8 cellular contexts compared by ENCODE assay signal in the genomic region with DNA sequence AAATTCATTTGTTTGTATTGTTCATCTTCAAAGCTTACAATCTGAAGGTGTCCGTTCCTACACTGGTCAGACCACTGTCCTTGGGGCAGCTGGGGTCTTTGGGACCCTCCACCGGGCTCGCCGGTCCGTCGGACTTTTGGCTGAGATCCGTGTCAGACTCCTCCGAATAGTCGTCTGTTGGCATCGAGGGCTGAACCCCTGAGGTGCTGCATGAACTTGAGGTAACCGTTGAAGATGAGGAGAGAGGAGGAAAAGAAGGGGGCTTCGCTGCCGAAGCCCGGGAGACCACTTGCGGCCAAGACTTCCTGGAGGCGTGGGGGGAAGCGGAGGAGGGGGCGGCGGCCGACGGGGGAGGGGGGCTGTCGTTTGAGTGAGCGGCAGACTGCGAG.
A peak's percentile ranks its signal among the peaks of the same experiment; 100 is the strongest.
DNase-seq lines count a peak whose midpoint lies in the region; ATAC-seq and TF ChIP-seq lines count a peak whose summit lies in the region.

No MANE protein-coding gene starts in this region.

- no peak overlapping the region for H2BK5ac ChIP-seq in mesendoderm (ENCODE audit: low read length)

- H3K23ac ChIP-seq in mesendoderm (ENCODE audit: low read length), result no peak overlapping the region

- intact Hi-C loops in heart left ventricle (cut with DNase I) (no loop called here), Right ventricle myocardium inferior (cut with DNase I) (no loop called here), vagina (cut with DNase I) (no loop called here)

- no peaks in the 10 kb centered on the region for H3K79me1 ChIP-seq in mesendoderm (ENCODE audit: low read length)

- CTCF ChIA-PET in SK-N-SH (lab: Yijun Ruan, JAX), result interaction anchor here (1.6 kb wide), 1 partner anchor 20 kb away, joined by 5 read pairs; no protein-coding TSS in a partner anchor

- TF ChIP-seq RAD21 in SK-N-SH (IDR thresholded peaks at IDR 0.05; ENCODE audit: low read length), result no peak

- in situ Hi-C loops in astrocyte of the spinal cord (cut with HindIII; ENCODE audit: low sequenced_read_pairs), result no loop called here

- H3K36me3 ChIP-seq in heart left ventricle (peaks cover 0 to 27% (median 7%) of the 10 kb centered on the region in 9 donors), mesendoderm (ENCODE audit: control insufficient read depth, insufficient read depth, low read length) (no peaks in the 10 kb centered on the region), vagina (no peaks in the 10 kb centered on the region), SK-N-SH (replicated peaks in 1 of 2; ENCODE audit: control insufficient read depth in 1 of 2, insufficient read depth in 2 of 2, low read length in 1 of 2) (peaks cover 29 to 50% of the 10 kb centered on the region in 2 experiments)

- POLR2A ChIA-PET in SK-N-SH (lab: Yijun Ruan, JAX), result no interaction called here

- no peak for TF ChIP-seq EP300 in SK-N-SH (IDR thresholded peaks at IDR 0.05; ENCODE audit: borderline replicate concordance in 1 of 2, low read depth in 1 of 2, low read length in 1 of 2)

- H3K27ac ChIP-seq in heart left ventricle (peak overlapping the region in 11 of 12 donors; percentile 20 to 71 (median 51)), mesendoderm (ENCODE audit: low read depth, low read length) (no peak overlapping the region), vagina (peak overlapping the region; percentile 71), SK-N-SH (ENCODE audit: low read depth in 2 of 2, low read length in 1 of 2) (no peak overlapping the region)

- no peak overlapping the region for H2BK120ac ChIP-seq in mesendoderm (ENCODE audit: low read depth, low read length)

- no peaks in the 10 kb centered on the region for H3K79me2 ChIP-seq in mesendoderm (ENCODE audit: control insufficient read depth, insufficient read depth, low read length)
- H3K79me2 ChIP-seq in SK-N-SH (ENCODE audit: insufficient read depth), result no peaks in the 10 kb centered on the region

- no peaks in the 10 kb centered on the region for H3K9me2 ChIP-seq in SK-N-SH

- ATAC-seq in heart left ventricle (no peak), Right ventricle myocardium inferior (no peak)

- no peak overlapping the region for H4K5ac ChIP-seq in mesendoderm (ENCODE audit: low read length)

- H3K4me2 ChIP-seq in mesendoderm (ENCODE audit: low read length), result peak overlapping the region; percentile 93
- no peak overlapping the region for H3K4me2 ChIP-seq in SK-N-SH

- no peak overlapping the region for H2AK5ac ChIP-seq in mesendoderm (ENCODE audit: low read length)

- H3K18ac ChIP-seq in mesendoderm (ENCODE audit: low read length), result no peak overlapping the region

- H3K9ac ChIP-seq in mesendoderm (ENCODE audit: low read length), result peak overlapping the region; percentile 64
- H3K9ac ChIP-seq in SK-N-SH, result no peak overlapping the region

- H4K8ac ChIP-seq in mesendoderm (ENCODE audit: low read depth, low read length), result no peak overlapping the region

- TF ChIP-seq POLR2A in heart left ventricle (IDR thresholded peaks at IDR 0.05) (no peak), vagina (IDR thresholded peaks at IDR 0.05) (no peak)

- H2BK15ac ChIP-seq in mesendoderm (replicated peaks; ENCODE audit: low read depth), result no peak overlapping the region

- DNase-seq in heart left ventricle (no peak), Right ventricle myocardium inferior (ENCODE audit: missing footprints) (no peak), astrocyte of the spinal cord (ENCODE audit: low read depth, low spot score) (no peak), mesendoderm (no peak), vagina (ENCODE audit: extremely low spot score in 2 of 2) (peak in 1 of 2 donors; percentile 91), NCI-H446 (lab: John Stamatoyannopoulos, UW) (no peak), SK-N-SH (no peak)
- DNase-seq in NK-92 treated with Interleukin-12 subunit alpha and Interleukin-12 subunit beta, amount 100 ng/mL, for 24 hours (lab: John Stamatoyannopoulos, UW), result no peak

- no peaks in the 10 kb centered on the region for H3K9me3 ChIP-seq in heart left ventricle
- no peaks in the 10 kb centered on the region for H3K9me3 ChIP-seq in vagina
- no peaks in the 10 kb centered on the region for H3K9me3 ChIP-seq in SK-N-SH

- no peaks in the 10 kb centered on the region for H3K27me3 ChIP-seq in heart left ventricle
- no peaks in the 10 kb centered on the region for H3K27me3 ChIP-seq in mesendoderm (ENCODE audit: insufficient read depth, low read length, poor library complexity)
- no peaks in the 10 kb centered on the region for H3K27me3 ChIP-seq in vagina
- no peaks in the 10 kb centered on the region for H3K27me3 ChIP-seq in SK-N-SH (ENCODE audit: insufficient read depth)

- H3K4ac ChIP-seq in mesendoderm (ENCODE audit: low read depth, low read length), result no peak overlapping the region

- H2AFZ ChIP-seq in SK-N-SH (ENCODE audit: low read depth), result no peak overlapping the region

- TF ChIP-seq CTCF in heart left ventricle (IDR thresholded peaks at IDR 0.05) (no peak), astrocyte of the spinal cord (IDR thresholded peaks at IDR 0.05; ENCODE audit: low read depth, low read length) (no peak), vagina (IDR thresholded peaks at IDR 0.05) (no peak), SK-N-SH (IDR thresholded peaks at IDR 0.05) (no peak)

- WGBS in heart left ventricle, 4 donors, result 40 to 61% (median 52%) methylated on average over 24 of the region's 24 CpGs
- WGBS in mesendoderm (ENCODE audit: extremely low coverage, insufficient coverage, low lambda C conversion rate), result no CpG with 5 or more reads among the region's 24 CpGs
- 94% methylated on average over 24 of the region's 24 CpGs for WGBS in SK-N-SH (ENCODE audit: low lambda C conversion rate)

- H3K4me1 ChIP-seq in heart left ventricle (peaks cover 0 to 39% (median 5%) of the 10 kb centered on the region in 12 donors), mesendoderm (ENCODE audit: control insufficient read depth, low read depth, low read length) (no peaks in the 10 kb centered on the region), vagina (peaks cover 25% of the 10 kb centered on the region), SK-N-SH (ENCODE audit: control insufficient read depth in 1 of 2, insufficient read depth in 2 of 2, low read depth in 1 of 2, low read length in 1 of 2) (peaks cover 0 to 6% of the 10 kb centered on the region in 2 experiments; a peak in 1 of 4 replicates)

- H3F3A ChIP-seq in SK-N-SH (replicated peaks; ENCODE audit: insufficient read depth), result no peaks in the 10 kb centered on the region

- no peaks in the 10 kb centered on the region for H4K20me1 ChIP-seq in SK-N-SH (ENCODE audit: insufficient read depth)

- peak overlapping the region in 10 of 12 donors; percentile 14 to 59 (median 47) for H3K4me3 ChIP-seq in heart left ventricle
- H3K4me3 ChIP-seq in astrocyte of the spinal cord (ENCODE audit: low read depth, low read length), result peak overlapping the region; percentile 37
- H3K4me3 ChIP-seq in mesendoderm (ENCODE audit: low read length), result peak overlapping the region; percentile 66
- H3K4me3 ChIP-seq in vagina, result peak overlapping the region; percentile 50 to 58
- H3K4me3 ChIP-seq in SK-N-SH (ENCODE audit: low read depth in 2 of 2, low read length in 1 of 2), result no peak overlapping the region

- H3K56ac ChIP-seq in mesendoderm (ENCODE audit: low read length), result peak overlapping the region; percentile 86

TF ChIP-seq in SK-N-SH, 30 proteins besides CTCF, POLR2A, EP300 and RAD21 (continues in another document):
- no peak for TF ChIP-seq GATA2 (CRISPR knock-in tag; IDR thresholded peaks at IDR 0.05)
- no peak for TF ChIP-seq USF2 (IDR thresholded peaks at IDR 0.05; ENCODE audit: borderline replicate concordance, low read depth, low read length)
- TF ChIP-seq TAF1 (IDR thresholded peaks at IDR 0.05; ENCODE audit: borderline replicate concordance, low read depth, low read length), result no peak
- no peak for TF ChIP-seq NFIC (IDR thresholded peaks at IDR 0.05; ENCODE audit: borderline replicate concordance)
- no peak for TF ChIP-seq TCF12 (IDR thresholded peaks at IDR 0.05)
- no peak for TF ChIP-seq RCOR1 (IDR thresholded peaks at IDR 0.05; ENCODE audit: low read length)
- no peak for TF ChIP-seq ELF1 (IDR thresholded peaks at IDR 0.05)
- TF ChIP-seq SMC3 (IDR thresholded peaks at IDR 0.05; ENCODE audit: low read depth, low read length), result no peak
- no peak for TF ChIP-seq IRF3 (IDR thresholded peaks at IDR 0.05; ENCODE audit: low read depth, low read length)

Comparison
In these comparisons a context has a peak if more than half of its experiments do, and no peak if none do; other contexts are left out.
1. H3K27ac ChIP-seq: peak in heart left ventricle (11 of 12) and vagina (single experiment); none in mesendoderm (single experiment) and SK-N-SH (0 of 2).
2. H3K4me3 ChIP-seq: peak in heart left ventricle (10 of 12), astrocyte of the spinal cord (single experiment), mesendoderm (single experiment) and vagina (2 of 2); none in SK-N-SH (0 of 2).